ENCODE assay signal across 20 cellular contexts in genomic region chr1:51086496-51087271, GRCh38. TPM values are rescaled to one million over a fixed set of nuclear protein-coding genes. Genes with fewer than 3 reads are reported as not detected.
A peak's percentile ranks its signal among the peaks of the same experiment; 100 is the strongest.
DNase-seq lines count a peak whose midpoint lies in the region; ATAC-seq and TF ChIP-seq lines count a peak whose summit lies in the region.
"Had no signal": no experiment of that assay in that cellular context is flagged by ENCODE, and none has a peak within 500 bp of the region (broad histone marks: within the 10 kb centered on the region; RNA-seq: fewer than 3 reads in every experiment).

No MANE protein-coding gene starts in this region.

- no peak overlapping the region for H2AK5ac ChIP-seq in trophoblast cell (ENCODE audit: low read length)

- no peak for TF ChIP-seq POLR2A in thyroid gland (IDR thresholded peaks at IDR 0.05)

- H3K4me3 ChIP-seq in GM23338 (no peak overlapping the region), Panc1 (ENCODE audit: low read depth in 2 of 2, low read length in 2 of 2) (no peak overlapping the region), epithelial cell of proximal tubule (ENCODE audit: low read depth, low read length) (no peak overlapping the region), trophoblast cell (ENCODE audit: low read depth, low read length) (no peak overlapping the region), thyroid gland (replicated peaks in 1 of 3) (no peak overlapping the region)
- H3K4me3 ChIP-seq: A549, GM12878 had no signal

- no peak overlapping the region for H3K27ac Mint-ChIP-seq in GM23338
- no peak overlapping the region for H3K27ac Mint-ChIP-seq in activated naive CD4-positive, alpha-beta T cell treated with anti-CD3 and anti-CD28 coated beads for 36 hours
- H3K27ac Mint-ChIP-seq: CD4-positive, CD25-positive, alpha-beta regulatory T cell had no signal

- in situ Hi-C loops in Panc1 (cut with HindIII; ENCODE audit: low pct_unique_long_range_greater_than_20kb, low sequenced_read_pairs): no loop called here

- H3K4me2 ChIP-seq in GM23338: no peak overlapping the region
- no peak overlapping the region for H3K4me2 ChIP-seq in trophoblast cell (ENCODE audit: low read length)
- H3K4me2 ChIP-seq: A549, KMS-11 had no signal

- H3K9me3 ChIP-seq in Panc1 (ENCODE audit: control insufficient read depth, insufficient read depth, low read depth, low read length) (no peaks in the 10 kb centered on the region), trophoblast cell (ENCODE audit: insufficient read depth, low read depth, low read length) (no peaks in the 10 kb centered on the region), thyroid gland (no peaks in the 10 kb centered on the region)
- H3K9me3 ChIP-seq: A549 had no signal

- no peak overlapping the region for H4K12ac ChIP-seq in trophoblast cell (ENCODE audit: low read depth, low read length)

- no peak overlapping the region for H3K18ac ChIP-seq in trophoblast cell (ENCODE audit: low read length)

- POLR2A ChIA-PET in Panc1 (lab: Charles Lee): no interaction called here

- no CpG with 5 or more reads among the region's 3 CpGs for WGBS in trophoblast cell (ENCODE audit: extremely low coverage, insufficient coverage, insufficient read length)
- 87% methylated on average over 3 of the region's 3 CpGs for WGBS in thyroid gland, 2 donors

- H4K91ac ChIP-seq in trophoblast cell (ENCODE audit: low read depth, low read length): no peak overlapping the region

- ATAC-seq in GM23338: peak; percentile 88
- ATAC-seq in Panc1: peak; percentile 21; the same call in 1 of the 2 replicates
- ATAC-seq: GM12878 had no signal

- no peak overlapping the region for H3K23ac ChIP-seq in trophoblast cell (ENCODE audit: low read length)

- BruUV-seq in Panc1 (replicated peaks; lab: Mats Ljungman, UMichigan): no TSS peak

- CTCF ChIA-PET in Panc1 (lab: Charles Lee): interaction anchor here (1.2 kb wide), 1 partner anchor 103 kb away, joined by 3 read pairs; no protein-coding TSS in a partner anchor
- CTCF ChIA-PET in activated naive CD4-positive, alpha-beta T cell treated with anti-CD3 and anti-CD28 coated beads for 36 hours (lab: Charles Lee): interaction anchor here (3.7 kb wide), 1 partner anchor 104 kb away, joined by 26 read pairs; no protein-coding TSS in a partner anchor

- H3K36me3 ChIP-seq in GM23338 (ENCODE audit: insufficient read depth) (no peaks in the 10 kb centered on the region), Panc1 (ENCODE audit: control insufficient read depth, insufficient read depth, low read length) (no peaks in the 10 kb centered on the region), trophoblast cell (ENCODE audit: control insufficient read depth in 1 of 2, insufficient read depth in 2 of 2, low read length in 2 of 2) (no peaks in the 10 kb centered on the region), thyroid gland (no peaks in the 10 kb centered on the region)

- peak overlapping the region; percentile 69 for H2AFZ ChIP-seq in GM23338
- no peak overlapping the region for H2AFZ ChIP-seq in trophoblast cell (ENCODE audit: insufficient read depth, low read length, poor library complexity)

- no peaks in the 10 kb centered on the region for H3K79me2 ChIP-seq in GM23338 (replicated peaks; ENCODE audit: insufficient read depth)
- no peaks in the 10 kb centered on the region for H3K79me2 ChIP-seq in trophoblast cell (ENCODE audit: control insufficient read depth, insufficient read depth, low read length, poor library complexity)

- no peaks in the 10 kb centered on the region for H3K9me3 Mint-ChIP-seq in GM23338
- H3K9me3 Mint-ChIP-seq in activated naive CD4-positive, alpha-beta T cell treated with anti-CD3 and anti-CD28 coated beads for 36 hours: no peaks in the 10 kb centered on the region

- H4K20me1 ChIP-seq in GM23338 (replicated peaks; ENCODE audit: insufficient read depth): no peaks in the 10 kb centered on the region

- H3K9ac ChIP-seq in trophoblast cell (ENCODE audit: low read length): peak overlapping the region; percentile 7
- H3K9ac ChIP-seq: KMS-11 had no signal

- H3K14ac ChIP-seq in trophoblast cell (ENCODE audit: low read length): no peak overlapping the region

- H3K4me1 Mint-ChIP-seq in GM23338: peaks cover 5% of the 10 kb centered on the region; the same call in 2 of the 3 replicates
- H3K4me1 Mint-ChIP-seq in activated naive CD4-positive, alpha-beta T cell treated with anti-CD3 and anti-CD28 coated beads for 36 hours (ENCODE audit: low read depth): no peaks in the 10 kb centered on the region
- H3K4me1 Mint-ChIP-seq: CD4-positive, CD25-positive, alpha-beta regulatory T cell had no signal

- TF ChIP-seq CTCF in GM23338 (conservative IDR thresholded peaks at IDR 0.05; ENCODE audit: low read depth in 2 of 2) (peak; percentile 14 to 57; a peak in 2 of 4 replicates), Panc1 (IDR thresholded peaks at IDR 0.05) (no peak), epithelial cell of proximal tubule (conservative IDR thresholded peaks at IDR 0.05; ENCODE audit: low read depth, low read length) (peak; percentile 13), thyroid gland (IDR thresholded peaks at IDR 0.05) (no peak)

- H3K4me3 Mint-ChIP-seq in GM23338: no peak overlapping the region
- no peak overlapping the region for H3K4me3 Mint-ChIP-seq in activated naive CD4-positive, alpha-beta T cell treated with anti-CD3 and anti-CD28 coated beads for 36 hours
- H3K4me3 Mint-ChIP-seq: CD4-positive, CD25-positive, alpha-beta regulatory T cell had no signal

- no peaks in the 10 kb centered on the region for H3K36me3 Mint-ChIP-seq in GM23338 (ENCODE audit: low read depth)
- no peaks in the 10 kb centered on the region for H3K36me3 Mint-ChIP-seq in activated naive CD4-positive, alpha-beta T cell treated with anti-CD3 and anti-CD28 coated beads for 36 hours (ENCODE audit: low read depth)
- H3K36me3 Mint-ChIP-seq: CD4-positive, CD25-positive, alpha-beta regulatory T cell had no signal

- H3K9me2 ChIP-seq in GM23338 (ENCODE audit: insufficient read depth): no peaks in the 10 kb centered on the region

- intact Hi-C loops in Panc1 (cut with micrococcal nuclease; ENCODE audit: unreplicated experiment): no loop called here
- intact Hi-C loops in thyroid gland (cut with DNase I): no loop called here
- intact Hi-C loops in activated naive CD4-positive, alpha-beta T cell treated with anti-CD3 and anti-CD28 coated beads for 36 hours (cut with micrococcal nuclease): loop anchor here (5.0 kb wide), 1 partner anchor 106 kb away; no protein-coding TSS in a partner anchor

- H2BK12ac ChIP-seq in trophoblast cell (ENCODE audit: low read length): no peak overlapping the region

- H3K4me1 ChIP-seq in GM23338 (ENCODE audit: insufficient read depth): no peaks in the 10 kb centered on the region
- no peaks in the 10 kb centered on the region for H3K4me1 ChIP-seq in Panc1 (ENCODE audit: control insufficient read depth, insufficient read depth, low read length)
- H3K4me1 ChIP-seq in trophoblast cell (ENCODE audit: control insufficient read depth in 1 of 2, insufficient read depth in 2 of 2, low read length in 2 of 2): no peaks in the 10 kb centered on the region
- no peaks in the 10 kb centered on the region for H3K4me1 ChIP-seq in thyroid gland
- H3K4me1 ChIP-seq: A549 had no signal

- H3K27me3 Mint-ChIP-seq in GM23338 (ENCODE audit: insufficient read depth, low read depth, poor library complexity): peaks cover 1% of the 10 kb centered on the region
- peaks cover 33% of the 10 kb centered on the region for H3K27me3 Mint-ChIP-seq in activated naive CD4-positive, alpha-beta T cell treated with anti-CD3 and anti-CD28 coated beads for 36 hours (ENCODE audit: low read depth)

- H4K8ac ChIP-seq in trophoblast cell (ENCODE audit: low read depth, low read length): no peak overlapping the region

- H3K27me3 ChIP-seq in GM23338 (ENCODE audit: insufficient read depth): no peaks in the 10 kb centered on the region
- no peaks in the 10 kb centered on the region for H3K27me3 ChIP-seq in Panc1 (ENCODE audit: control insufficient read depth, insufficient read depth, low read length)
- H3K27me3 ChIP-seq in trophoblast cell (ENCODE audit: insufficient read depth, low read length): no peaks in the 10 kb centered on the region
- H3K27me3 ChIP-seq in thyroid gland: no peaks in the 10 kb centered on the region

- H3K79me1 ChIP-seq in trophoblast cell (ENCODE audit: low read length): no peaks in the 10 kb centered on the region

- peak; percentile 19 for DNase-seq in GM23338 (ENCODE audit: low spot score)
- no peak for DNase-seq in Panc1 (ENCODE audit: low read depth, low spot score)
- no peak for DNase-seq in epithelial cell of proximal tubule (ENCODE audit: low read depth)
- DNase-seq in trophoblast cell: no peak
- DNase-seq in activated CD4-positive, alpha-beta T cell treated with anti-CD3 and anti-CD28 coated beads, Interleukin-2, amount 50 U/mL, for 4 hours: no peak
- DNase-seq in thyroid gland: no peak
- no peak for DNase-seq in activated naive CD4-positive, alpha-beta T cell treated with anti-CD3 and anti-CD28 coated beads for 36 hours
- DNase-seq: Calu3; CD4-positive, CD25-positive, alpha-beta regulatory T cell; NCI-H1092 treated with DMSO at 0.1 percent for 48 hours; NCI-H187 treated with DMSO at 0.1 percent for 48 hours; NCI-H2171 treated with DMSO at 0.1 percent for 48 hours; NCI-H82; SHP77 treated with DMSO at 0.1 percent for 48 hours had no signal

- H3K27ac ChIP-seq in GM23338 (ENCODE audit: low read depth): no peak overlapping the region
- H3K27ac ChIP-seq in Panc1 (ENCODE audit: low read length): no peak overlapping the region
- H3K27ac ChIP-seq in trophoblast cell (ENCODE audit: low read depth, low read length): no peak overlapping the region
- H3K27ac ChIP-seq in thyroid gland: no peak overlapping the region
- H3K27ac ChIP-seq: A549, HL-60, KMS-11 had no signal

- H3F3A ChIP-seq in GM23338 (replicated peaks; ENCODE audit: low read depth): no peaks in the 10 kb centered on the region

- no peak overlapping the region for H2BK5ac ChIP-seq in trophoblast cell (ENCODE audit: low read depth, low read length, poor library complexity)

- no peak overlapping the region for H3K4ac ChIP-seq in trophoblast cell (ENCODE audit: low read depth, low read length)

- no peak overlapping the region for H2BK120ac ChIP-seq in trophoblast cell (ENCODE audit: insufficient read depth, low read length, poor library complexity)

TF ChIP-seq in GM23338, 12 proteins besides CTCF, POLR2A, EP300 and RAD21 (continues in another document):
- TF ChIP-seq NANOG (IDR thresholded peaks at IDR 0.05; ENCODE audit: borderline replicate concordance) (no peak), POLR2AphosphoS5 (IDR thresholded peaks at IDR 0.05; ENCODE audit: low read depth) (no peak)

RNA-seq across cellular contexts. Expression of gene C1orf185, which starts 15.3 kb away (rescaled TPM):
- not detected in 2 replicates for total RNA-seq in GM23338 (2014; rRNA removed; shearing (Covaris generic))
- polyA plus RNA-seq in GM23338 (2016; fragmentation: Nextera tagmentation; extraction: Ambion mirVana): not detected in 2 replicates
- not detected for total RNA-seq in Panc1 (2021; ENCODE audit: unreplicated experiment)
- not detected for polyA plus RNA-seq in Panc1 (2012; ENCODE audit: insufficient read length)
- total RNA-seq in epithelial cell of proximal tubule: not detected in 2 replicates
- polyA plus RNA-seq in trophoblast cell (2013): not detected in 2 replicates
- not detected for total RNA-seq in thyroid gland
- total RNA-seq in activated naive CD4-positive, alpha-beta T cell treated with anti-CD3 and anti-CD28 coated beads for 36 hours: not detected
- total RNA-seq: Calu3; CD4-positive, CD25-positive, alpha-beta regulatory T cell; MCF 10A; NCI-H460 had no signal
- polyA plus RNA-seq: A549; CD4-positive, CD25-positive, alpha-beta regulatory T cell; GM12878 had no signal

Comparison
In these comparisons a context has a peak if more than half of its experiments do, and no peak if none do; other contexts are left out.
1. CTCF ChIP-seq: peak in GM23338 (2 of 2) and epithelial cell of proximal tubule (single experiment); none in Panc1 (single experiment) and thyroid gland (0 of 6).